ENCODE assay signal across 12 cellular contexts in genomic region chr4:109990307-109991257, GRCh38.
A peak's percentile ranks its signal among the peaks of the same experiment; 100 is the strongest.
DNase-seq lines count a peak whose midpoint lies in the region; ATAC-seq lines count a peak whose summit lies in the region.
"Had no signal": no experiment of that assay in that cellular context is flagged by ENCODE, and none has a peak within 500 bp of the region (broad histone marks: within the 10 kb centered on the region; RNA-seq: fewer than 3 reads in every experiment).

No MANE protein-coding gene starts in this region.

- H3K27ac Mint-ChIP-seq in activated CD4-positive, alpha-beta T cell treated with anti-CD3 and anti-CD28 coated beads, Interleukin-2, amount 10 ng/mL, durations not matched to agents 24 days and 14 days, result no peak overlapping the region

- intact Hi-C loops in activated CD4-positive, alpha-beta T cell treated with anti-CD3 and anti-CD28 coated beads, Interleukin-2, amount 10 ng/mL, durations not matched to agents 24 days and 14 days (cut with micrococcal nuclease), result no loop called here

- no peaks in the 10 kb centered on the region for H3K36me3 ChIP-seq in BLaER1 treated with 17β-estradiol and CSF1 and Interleukin-3, amounts not matched to agents 10 nM and 100 nM
- H3K36me3 ChIP-seq: BE2C, right lobe of liver, uterus had no signal

- H3K27ac ChIP-seq in BLaER1 treated with 17β-estradiol and CSF1 and Interleukin-3, amounts not matched to agents 10 nM and 100 nM, result peak overlapping the region in 4 of 11 experiments; percentile 11 to 57 (median 46); a peak in 7 of 22 replicates
- H3K27ac ChIP-seq: right lobe of liver, uterus had no signal

- H4K20me1 ChIP-seq in BLaER1 treated with 17β-estradiol and CSF1 and Interleukin-3, amounts not matched to agents 10 nM and 100 nM, result peaks cover 0 to 5% (median 0%) of the 10 kb centered on the region in 11 experiments; a peak in 1 of 22 replicates

- H3K4me3 ChIP-seq in BLaER1 treated with 17β-estradiol and CSF1 and Interleukin-3, amounts not matched to agents 10 nM and 100 nM, result no peak overlapping the region
- H3K4me3 ChIP-seq: right lobe of liver, uterus had no signal

- H3K4me1 ChIP-seq in BLaER1 treated with 17β-estradiol and CSF1 and Interleukin-3, amounts not matched to agents 10 nM and 100 nM, result peaks cover 7 to 38% (median 23%) of the 10 kb centered on the region in 10 experiments; a peak in 18 of 20 replicates
- H3K4me1 ChIP-seq: BE2C, uterus had no signal

- H3K4me1 Mint-ChIP-seq in activated CD4-positive, alpha-beta T cell treated with anti-CD3 and anti-CD28 coated beads, Interleukin-2, amount 10 ng/mL, durations not matched to agents 24 days and 14 days, result peaks cover 17% of the 10 kb centered on the region

- peak overlapping the region in 9 of 11 experiments; percentile 15 to 72 (median 55); a peak in 16 of 22 replicates for H3K4me2 ChIP-seq in BLaER1 treated with 17β-estradiol and CSF1 and Interleukin-3, amounts not matched to agents 10 nM and 100 nM

- H3K9ac ChIP-seq in BLaER1 treated with 17β-estradiol and CSF1 and Interleukin-3, amounts not matched to agents 10 nM and 100 nM, result no peak overlapping the region

- peaks cover 5% of the 10 kb centered on the region for H3K9me3 Mint-ChIP-seq in activated CD4-positive, alpha-beta T cell treated with anti-CD3 and anti-CD28 coated beads, Interleukin-2, amount 10 ng/mL, durations not matched to agents 24 days and 14 days

- ATAC-seq in GM19397 (IDR thresholded peaks at IDR 0.05; ENCODE audit: unreplicated experiment) (peak; percentile 85), HG03066 (IDR thresholded peaks at IDR 0.05; ENCODE audit: low read depth, unreplicated experiment) (peak; percentile 81)

- H3K36me3 Mint-ChIP-seq in activated CD4-positive, alpha-beta T cell treated with anti-CD3 and anti-CD28 coated beads, Interleukin-2, amount 10 ng/mL, durations not matched to agents 24 days and 14 days (ENCODE audit: low read depth), result no peaks in the 10 kb centered on the region

- peaks cover 0 to 18% (median 0%) of the 10 kb centered on the region in 11 experiments; a peak in 2 of 22 replicates for H3K27me3 ChIP-seq in BLaER1 treated with 17β-estradiol and CSF1 and Interleukin-3, amounts not matched to agents 10 nM and 100 nM
- H3K27me3 ChIP-seq: right lobe of liver, uterus had no signal

- DNase-seq in SIG-M5 (lab: John Stamatoyannopoulos, UW) (peak; percentile 72), activated gamma-delta T cell treated with Interleukin-2 at 50 U/mL for 16 hours (no peak), COLO668 (lab: John Stamatoyannopoulos, UW; ENCODE audit: unreplicated experiment) (no peak), D341Med (ENCODE audit: low spot score) (no peak)
- DNase-seq in activated CD4-positive, alpha-beta T cell treated with anti-CD3 and anti-CD28 coated beads, Interleukin-2, amount 10 ng/mL, durations not matched to agents 24 days and 14 days, result no peak
- DNase-seq: BE2C, right lobe of liver, SHP77 treated with DMSO at 0.1 percent for 48 hours, uterus had no signal

- peaks cover 0 to 16% (median 0%) of the 10 kb centered on the region in 11 experiments; a peak in 6 of 22 replicates for H3K9me3 ChIP-seq in BLaER1 treated with 17β-estradiol and CSF1 and Interleukin-3, amounts not matched to agents 10 nM and 100 nM (replicated peaks in 1 of 11)
- H3K9me3 ChIP-seq: BE2C, right lobe of liver, uterus had no signal

- peaks cover 9% of the 10 kb centered on the region for H3K27me3 Mint-ChIP-seq in activated CD4-positive, alpha-beta T cell treated with anti-CD3 and anti-CD28 coated beads, Interleukin-2, amount 10 ng/mL, durations not matched to agents 24 days and 14 days

- no peak overlapping the region for H3K4me3 Mint-ChIP-seq in activated CD4-positive, alpha-beta T cell treated with anti-CD3 and anti-CD28 coated beads, Interleukin-2, amount 10 ng/mL, durations not matched to agents 24 days and 14 days
